ENCODE assay signal across 15 cellular contexts in the genomic region with DNA sequence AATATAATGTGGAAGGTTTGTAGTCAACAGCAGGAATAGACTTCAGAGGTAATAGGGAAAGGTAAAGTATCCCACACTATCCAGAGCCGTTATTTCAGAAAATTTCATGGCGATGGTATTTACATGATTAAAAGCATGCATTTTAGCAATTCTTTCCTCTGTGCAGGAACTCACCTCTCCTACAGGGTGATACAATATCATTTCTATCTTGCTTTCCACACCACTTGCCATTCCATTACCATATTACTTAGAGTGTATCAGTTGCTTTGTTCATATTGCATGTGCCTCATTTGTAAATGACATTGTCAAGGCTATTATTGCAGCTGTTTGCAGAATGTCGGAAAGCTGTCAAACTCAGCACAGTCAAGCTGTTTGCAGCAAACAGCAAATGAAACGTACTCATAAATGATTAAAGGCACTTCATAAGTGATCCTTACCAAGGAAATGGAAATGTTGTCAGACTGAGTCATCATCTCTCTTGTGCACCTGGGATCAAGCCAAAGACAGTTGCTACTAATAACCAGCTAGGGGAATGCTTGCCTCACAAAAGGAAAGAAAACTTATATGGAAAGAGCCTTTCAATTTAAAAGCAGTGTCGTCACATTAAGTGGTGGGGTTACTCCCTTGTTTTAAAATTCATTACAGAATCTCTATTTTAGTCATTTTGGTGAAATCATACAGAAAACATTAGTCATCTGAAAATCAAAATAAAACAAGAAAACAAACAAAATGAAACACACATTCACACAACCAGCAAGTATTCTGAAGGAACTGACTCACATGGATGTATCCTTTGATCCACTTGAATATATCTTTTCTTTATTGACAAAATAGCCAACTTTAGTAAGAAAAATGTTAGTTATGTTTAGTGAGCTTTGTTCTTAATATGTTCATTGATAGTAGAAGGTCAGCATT.
DNase-seq lines count a peak whose midpoint lies in the region; ATAC-seq and TF ChIP-seq lines count a peak whose summit lies in the region.
"Had no signal": no experiment of that assay in that cellular context is flagged by ENCODE, and none has a peak within 500 bp of the region (broad histone marks: within the 10 kb centered on the region; RNA-seq: fewer than 3 reads in every experiment).

No MANE protein-coding gene starts in this region.

- DNase-seq in COR-L47 (lab: John Stamatoyannopoulos, UW) = peak; percentile 67
- DNase-seq in NCI-H128 (lab: John Stamatoyannopoulos, UW; ENCODE audit: unreplicated experiment) = peak; percentile 26
- DNase-seq in Panc1 (ENCODE audit: low read depth, low spot score) = peak; percentile 90
- DNase-seq in fibroblast of villous mesenchyme (ENCODE audit: low read depth) = peak; percentile 38
- DNase-seq in anterior cingulate cortex (lab: John Stamatoyannopoulos, UW) = no peak
- no peak for DNase-seq in activated T-cell treated with anti-CD3 and anti-CD28 coated beads, Interleukin-2, amount 50 U/mL, for 48 hours
- no peak for DNase-seq in HFFc6
- DNase-seq in testis = no peak
- DNase-seq: amygdala; heart left ventricle; naive thymus-derived CD8-positive, alpha-beta T cell; RPMI8226; stimulated activated CD4-positive, alpha-beta T cell treated with anti-CD3 and anti-CD28 coated beads, Interleukin-2, amount 100 ng/mL, for 48 hours had no signal

- H3K4me3 Mint-ChIP-seq in HFFc6 = no peak overlapping the region
- H3K4me3 Mint-ChIP-seq: GM23338; naive thymus-derived CD8-positive, alpha-beta T cell had no signal

- no peaks in the 10 kb centered on the region for H3K36me3 ChIP-seq in Panc1 (ENCODE audit: control insufficient read depth, insufficient read depth, low read length)
- H3K36me3 ChIP-seq in testis (ENCODE audit: low read depth, missing control alignments) = no peaks in the 10 kb centered on the region
- H3K36me3 ChIP-seq: BLaER1 treated with 17β-estradiol and CSF1 and Interleukin-3, amounts not matched to agents 10 nM and 100 nM; heart left ventricle had no signal

- 78 to 81% methylated on average over 5 of the region's 5 CpGs for WGBS in testis, 2 donors

- H3K27me3 Mint-ChIP-seq in HFFc6 (ENCODE audit: insufficient read depth) = no peaks in the 10 kb centered on the region
- H3K27me3 Mint-ChIP-seq: naive thymus-derived CD8-positive, alpha-beta T cell had no signal

- peak; percentile 91 for ATAC-seq in Panc1
- ATAC-seq: GM23338; heart left ventricle; naive thymus-derived CD8-positive, alpha-beta T cell had no signal

- H3K36me3 Mint-ChIP-seq in HFFc6 (ENCODE audit: low read depth) = no peaks in the 10 kb centered on the region
- H3K36me3 Mint-ChIP-seq: naive thymus-derived CD8-positive, alpha-beta T cell had no signal

- intact Hi-C loops in Panc1 (cut with micrococcal nuclease; ENCODE audit: unreplicated experiment) = no loop called here
- intact Hi-C loops in testis (cut with DNase I; ENCODE audit: low total_unique reads) = no loop called here

- TF ChIP-seq CTCF in Panc1 (IDR thresholded peaks at IDR 0.05) (no peak; the same call in 1 of the 2 replicates), fibroblast of villous mesenchyme (IDR thresholded peaks at IDR 0.05; ENCODE audit: insufficient read depth, low read depth, low read length) (no peak), HFFc6 (IDR thresholded peaks at IDR 0.05) (no peak), testis (IDR thresholded peaks at IDR 0.05) (no peak)

- H3K4me1 Mint-ChIP-seq in HFFc6 (ENCODE audit: low read depth) = no peaks in the 10 kb centered on the region
- H3K4me1 Mint-ChIP-seq: naive thymus-derived CD8-positive, alpha-beta T cell had no signal

- in situ Hi-C loops in Panc1 (cut with HindIII; ENCODE audit: low pct_unique_long_range_greater_than_20kb, low sequenced_read_pairs) = no loop called here

- H3K27ac ChIP-seq in Panc1 (ENCODE audit: low read length) (no peak overlapping the region; the same call in 1 of the 2 replicates), testis (no peak overlapping the region)
- H3K27ac ChIP-seq: BLaER1 treated with 17β-estradiol and CSF1 and Interleukin-3, amounts not matched to agents 10 nM and 100 nM; heart left ventricle had no signal

- no TSS peak for BruUV-seq in Panc1 (replicated peaks; lab: Mats Ljungman, UMichigan)

- no peak for TF ChIP-seq POLR2A in testis (IDR thresholded peaks at IDR 0.05)

- H3K9me3 ChIP-seq in Panc1 (ENCODE audit: control insufficient read depth, insufficient read depth, low read depth, low read length) (no peaks in the 10 kb centered on the region), testis (no peaks in the 10 kb centered on the region)
- H3K9me3 ChIP-seq: BLaER1 treated with 17β-estradiol and CSF1 and Interleukin-3, amounts not matched to agents 10 nM and 100 nM had no signal

- CTCF ChIA-PET in Panc1 (lab: Charles Lee) = interaction anchor here (0.5 kb wide), 1 partner anchor 425 kb away, joined by 5 read pairs; no protein-coding TSS in a partner anchor

- H3K9me3 Mint-ChIP-seq in HFFc6 = peaks cover 7% of the 10 kb centered on the region
- H3K9me3 Mint-ChIP-seq: GM23338 had no signal

- H3K27me3 ChIP-seq in Panc1 (ENCODE audit: control insufficient read depth, insufficient read depth, low read length) = no peaks in the 10 kb centered on the region
- no peaks in the 10 kb centered on the region for H3K27me3 ChIP-seq in testis
- H3K27me3 ChIP-seq: BLaER1 treated with 17β-estradiol and CSF1 and Interleukin-3, amounts not matched to agents 10 nM and 100 nM; heart left ventricle had no signal

- H3K27ac Mint-ChIP-seq in HFFc6 = no peak overlapping the region
- H3K27ac Mint-ChIP-seq: GM23338; naive thymus-derived CD8-positive, alpha-beta T cell had no signal

- POLR2A ChIA-PET in Panc1 (lab: Charles Lee) = no interaction called here

- H3K4me3 ChIP-seq in Panc1 (ENCODE audit: low read depth in 2 of 2, low read length in 2 of 2) (peak overlapping the region in 1 of 2 experiments; percentile 21; a peak in 1 of 4 replicates), fibroblast of villous mesenchyme (ENCODE audit: low read depth, low read length) (no peak overlapping the region), testis (no peak overlapping the region)
- H3K4me3 ChIP-seq: BLaER1 treated with 17β-estradiol and CSF1 and Interleukin-3, amounts not matched to agents 10 nM and 100 nM; GM23338; heart left ventricle had no signal

- H3K4me1 ChIP-seq in Panc1 (ENCODE audit: control insufficient read depth, insufficient read depth, low read length) (no peaks in the 10 kb centered on the region; the same call in 1 of the 2 replicates), testis (no peaks in the 10 kb centered on the region)
- H3K4me1 ChIP-seq: BLaER1 treated with 17β-estradiol and CSF1 and Interleukin-3, amounts not matched to agents 10 nM and 100 nM; heart left ventricle had no signal

Comparison
In these comparisons a context has a peak if more than half of its experiments do, and no peak if none do; other contexts are left out.
1. DNase-seq: peak in COR-L47 (single experiment), NCI-H128 (single experiment), Panc1 (single experiment) and fibroblast of villous mesenchyme (single experiment); none in anterior cingulate cortex (0 of 58), activated T-cell treated with anti-CD3 and anti-CD28 coated beads, Interleukin-2, amount 50 U/mL, for 48 hours (0 of 2), HFFc6 (single experiment) and testis (single experiment).